Comparison of ENCODE assay signal across 1 cellular context in the genomic region with DNA sequence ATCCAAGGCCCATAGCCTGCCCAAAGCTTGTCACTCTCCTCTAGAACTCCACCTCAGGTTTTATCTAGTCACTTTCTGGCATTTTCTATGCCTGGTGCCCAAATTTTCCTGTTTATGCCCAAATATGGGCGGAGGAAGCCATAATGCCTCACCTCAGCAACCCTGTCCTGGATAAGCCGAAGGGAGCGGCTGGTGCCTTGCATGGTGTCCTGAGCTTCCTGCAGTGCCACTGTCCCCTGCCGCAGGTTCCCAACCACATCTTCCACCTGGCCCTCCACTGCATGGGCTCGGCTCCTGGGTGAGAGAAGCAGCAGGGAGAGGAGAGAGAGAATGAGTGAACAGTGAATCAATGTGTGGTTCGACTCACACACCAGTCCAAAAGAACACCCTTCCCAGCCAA.
TF ChIP-seq lines count a peak whose summit lies in the region.

No MANE protein-coding gene starts in this region.

TF ChIP-seq in GM12878, 131 proteins besides CTCF, POLR2A, EP300 and RAD21:
- TF ChIP-seq MYC (IDR thresholded peaks at IDR 0.05; ENCODE audit: insufficient read depth, insufficient read length, insufficient replicate concordance, low read length, severe bottlenecking) (no peak), TCF7 (IDR thresholded peaks at IDR 0.05; ENCODE audit: borderline replicate concordance) (no peak), SRF (IDR thresholded peaks at IDR 0.05; ENCODE audit: low read depth in 2 of 2, low read length in 2 of 2) (peak; percentile 71 to 73; a peak in 3 of 4 replicates)
